In genomic region chr2:17657759-17658158, GRCh38 we compare ENCODE assay signal across 24 cellular contexts.
"Had no signal": no experiment of that assay in that cellular context is flagged by ENCODE, and none has a peak within 500 bp of the region (broad histone marks: within the 10 kb centered on the region; RNA-seq: fewer than 3 reads in every experiment).

No MANE protein-coding gene starts in this region.

- H3K36me3 ChIP-seq: gastrocnemius medialis, neutrophil, prostate gland, right atrium auricular region had no signal

- ATAC-seq: effector memory CD8-positive, alpha-beta T cell; gastrocnemius medialis; heart left ventricle; left lobe of liver; natural killer cell; stimulated activated memory B cell treated with anti-CD40 and anti-IgM and Interleukin-4, amounts not matched to agents 10 μg/mL and 1 μg/mL and 100 μg/mL, for 72 hours had no signal

- H3K27me3 Mint-ChIP-seq: effector memory CD8-positive, alpha-beta T cell; memory B cell; stimulated activated memory B cell treated with anti-CD40 and anti-IgM and Interleukin-4, amounts not matched to agents 10 μg/mL and 1 μg/mL and 100 μg/mL, for 72 hours; type B pancreatic cell had no signal

- H3K27ac Mint-ChIP-seq: effector memory CD8-positive, alpha-beta T cell; memory B cell; natural killer cell; stimulated activated memory B cell treated with anti-CD40 and anti-IgM and Interleukin-4, amounts not matched to agents 10 μg/mL and 1 μg/mL and 100 μg/mL, for 72 hours; type B pancreatic cell had no signal

- H3K27me3 ChIP-seq: gastrocnemius medialis, heart left ventricle, hepatocyte, neutrophil, right atrium auricular region, sigmoid colon, spleen, testis, tibial artery had no signal

- H3K4me1 ChIP-seq: parathyroid adenoma, prostate gland, right atrium auricular region, sigmoid colon, spleen, tibial artery had no signal

- H3K4me2 ChIP-seq: hepatocyte had no signal

- H3K9me3 ChIP-seq: gastrocnemius medialis, heart left ventricle, neutrophil, prostate gland, right atrium auricular region, sigmoid colon, spleen, testis, tibial artery had no signal

- FAIRE-seq: endometrium, kidney had no signal

- DNase-seq: cortex of kidney; effector memory CD8-positive, alpha-beta T cell; gastrocnemius medialis; heart left ventricle; kidney; natural killer cell; sigmoid colon; spleen; stimulated activated CD4-positive, alpha-beta T cell treated with anti-CD3 and anti-CD28 coated beads, Interleukin-4, amount 100 ng/mL, for 4 hours; stimulated activated naive CD8-positive, alpha-beta T cell treated with anti-CD3 and anti-CD28 coated beads, Interleukin-15, Interleukin-2, amounts not matched to agents 100 U/mL and 50 U/mL, for 24 hours; substantia nigra; testis; tibial artery had no signal

- H3K79me2 ChIP-seq: hepatocyte, parathyroid adenoma had no signal

- H3K4me3 Mint-ChIP-seq: effector memory CD8-positive, alpha-beta T cell; memory B cell; natural killer cell; stimulated activated memory B cell treated with anti-CD40 and anti-IgM and Interleukin-4, amounts not matched to agents 10 μg/mL and 1 μg/mL and 100 μg/mL, for 72 hours; type B pancreatic cell had no signal

- H3K4me3 ChIP-seq: gastrocnemius medialis, heart left ventricle, hepatocyte, lung, prostate gland, right atrium auricular region, sigmoid colon, spleen, testis, tibial artery had no signal

- H3K4me1 Mint-ChIP-seq: memory B cell; natural killer cell; stimulated activated memory B cell treated with anti-CD40 and anti-IgM and Interleukin-4, amounts not matched to agents 10 μg/mL and 1 μg/mL and 100 μg/mL, for 72 hours had no signal

- H3K9me3 Mint-ChIP-seq: effector memory CD8-positive, alpha-beta T cell; memory B cell; natural killer cell; stimulated activated memory B cell treated with anti-CD40 and anti-IgM and Interleukin-4, amounts not matched to agents 10 μg/mL and 1 μg/mL and 100 μg/mL, for 72 hours; type B pancreatic cell had no signal

- H3K27ac ChIP-seq: gastrocnemius medialis, heart left ventricle, hepatocyte, neutrophil, parathyroid adenoma, prostate gland, right atrium auricular region, sigmoid colon, spleen, testis, tibial artery had no signal

- H3K9ac ChIP-seq: parathyroid adenoma had no signal

- H3K36me3 Mint-ChIP-seq: natural killer cell had no signal

- H2AFZ ChIP-seq: hepatocyte, parathyroid adenoma had no signal
